Comparison of ENCODE assay signal across 19 cellular contexts in genomic region chr12:78866518-78866917, GRCh38. TPM values are rescaled to one million over a fixed set of nuclear protein-coding genes. Genes with fewer than 3 reads are reported as not detected.
DNase-seq lines count a peak whose midpoint lies in the region; ATAC-seq and TF ChIP-seq lines count a peak whose summit lies in the region.
"Had no signal": no experiment of that assay in that cellular context is flagged by ENCODE, and none has a peak within 500 bp of the region (broad histone marks: within the 10 kb centered on the region; RNA-seq: fewer than 3 reads in every experiment).

No MANE protein-coding gene starts in this region.

- TF ChIP-seq CTCF in BE2C (IDR thresholded peaks at IDR 0.05; ENCODE audit: low read depth, low read length) (no peak), GM23338 (conservative IDR thresholded peaks at IDR 0.05; ENCODE audit: low read depth in 2 of 2) (no peak), OCI-LY7 (conservative IDR thresholded peaks at IDR 0.05; ENCODE audit: low read length) (no peak)

- H3K27me3 ChIP-seq in BE2C: no peaks in the 10 kb centered on the region
- H3K27me3 ChIP-seq in GM23338 (ENCODE audit: insufficient read depth): no peaks in the 10 kb centered on the region
- no peaks in the 10 kb centered on the region for H3K27me3 ChIP-seq in CD4-positive, alpha-beta memory T cell (ENCODE audit: insufficient read depth, low read length)
- H3K27me3 ChIP-seq: pancreas, vagina had no signal

- CTCF ChIA-PET in OCI-LY7 (lab: Charles Lee; ENCODE audit: unreplicated experiment): no interaction called here
- CTCF ChIA-PET in CD4-positive, alpha-beta memory T cell (lab: Charles Lee; ENCODE audit: partially characterized antibody): no interaction called here

- peaks cover 2% of the 10 kb centered on the region for H3K27me3 Mint-ChIP-seq in GM23338 (ENCODE audit: insufficient read depth, low read depth, poor library complexity)
- peaks cover 0 to 9% of the 10 kb centered on the region in 2 donors for H3K27me3 Mint-ChIP-seq in CD4-positive, alpha-beta memory T cell

- intact Hi-C loops in OCI-LY7 (cut with micrococcal nuclease; ENCODE audit: unreplicated experiment): no loop called here
- intact Hi-C loops in CD4-positive, alpha-beta memory T cell (cut with micrococcal nuclease): no loop called here

- H3K9me2 ChIP-seq in GM23338 (ENCODE audit: insufficient read depth) (no peaks in the 10 kb centered on the region), OCI-LY7 (ENCODE audit: insufficient read depth, low read length) (no peaks in the 10 kb centered on the region)

- H3K9me3 ChIP-seq in BE2C (no peaks in the 10 kb centered on the region), OCI-LY7 (ENCODE audit: low read length) (no peaks in the 10 kb centered on the region), mesodermal cell (ENCODE audit: control insufficient read depth, low read length) (no peaks in the 10 kb centered on the region)
- H3K9me3 ChIP-seq in CD4-positive, alpha-beta memory T cell (ENCODE audit: control insufficient read depth in 1 of 2, low read length in 2 of 2): no peaks in the 10 kb centered on the region
- H3K9me3 ChIP-seq: pancreas, vagina had no signal

- peaks cover 3% of the 10 kb centered on the region for H3K4me1 ChIP-seq in BE2C
- peaks cover 58% of the 10 kb centered on the region for H3K4me1 ChIP-seq in GM23338 (ENCODE audit: insufficient read depth)
- H3K4me1 ChIP-seq in OCI-LY7 (ENCODE audit: insufficient read depth, low read length, poor library complexity, severe bottlenecking): no peaks in the 10 kb centered on the region
- H3K4me1 ChIP-seq in mesodermal cell (ENCODE audit: control insufficient read depth, insufficient read depth, low read length, poor library complexity, severe bottlenecking): peaks cover under 1% of the 10 kb centered on the region
- no peaks in the 10 kb centered on the region for H3K4me1 ChIP-seq in CD4-positive, alpha-beta memory T cell (ENCODE audit: insufficient read depth, low read length)

- peak overlapping the region; percentile 99 for H3K4me3 Mint-ChIP-seq in GM23338
- no peak overlapping the region for H3K4me3 Mint-ChIP-seq in CD4-positive, alpha-beta memory T cell
- H3K4me3 Mint-ChIP-seq: activated naive CD8-positive, alpha-beta T cell treated with anti-CD3 and anti-CD28 coated beads, Interleukin-2, amount 50 U/mL, for 24 hours; activated T-helper 17 cell treated with anti-CD3 and anti-CD28 coated beads, Interleukin-2, amount 50 U/mL, for 72 hours had no signal

- peaks cover 52% of the 10 kb centered on the region for H3K4me1 Mint-ChIP-seq in GM23338
- no peaks in the 10 kb centered on the region for H3K4me1 Mint-ChIP-seq in CD4-positive, alpha-beta memory T cell
- H3K4me1 Mint-ChIP-seq: activated T-helper 17 cell treated with anti-CD3 and anti-CD28 coated beads, Interleukin-2, amount 50 U/mL, for 72 hours had no signal

- DNase-seq in BE2C: no peak
- no peak for DNase-seq in GM23338 (ENCODE audit: low spot score)
- DNase-seq in OCI-LY7 (ENCODE audit: low spot score): no peak
- no peak for DNase-seq in CD4-positive, alpha-beta memory T cell
- no peak for DNase-seq in H4 (ENCODE audit: low spot score)
- no peak for DNase-seq in activated CD4-positive, alpha-beta T cell treated with anti-CD3 and anti-CD28 coated beads for 48 hours
- DNase-seq: activated CD4-positive, CD25-positive, alpha-beta regulatory T cell treated with anti-CD3 and anti-CD28 coated beads, Interleukin-2, amount 50 U/mL, for 72 hours; activated naive CD8-positive, alpha-beta T cell treated with anti-CD3 and anti-CD28 coated beads, Interleukin-2, amount 50 U/mL, for 24 hours; AML-193; erythroblast; GDM1; Kasumi-1; left ventricle myocardium superior; pancreas; stimulated activated CD4-positive, alpha-beta T cell treated with anti-CD3 and anti-CD28 coated beads, Interleukin-2, amount 100 ng/mL, for 48 hours had no signal

- H3K36me3 Mint-ChIP-seq in GM23338 (ENCODE audit: low read depth): no peaks in the 10 kb centered on the region; the same call in 2 of the 3 replicates
- H3K36me3 Mint-ChIP-seq in CD4-positive, alpha-beta memory T cell: no peaks in the 10 kb centered on the region

- BruUV-seq in OCI-LY7 (replicated peaks; lab: Mats Ljungman, UMichigan): no TSS peak

- H2AFZ ChIP-seq in GM23338 (no peak overlapping the region), OCI-LY7 (ENCODE audit: low read length) (peak overlapping the region; percentile 14; the same call in 1 of the 2 replicates)

- no peaks in the 10 kb centered on the region for H3F3A ChIP-seq in GM23338 (replicated peaks; ENCODE audit: low read depth)

- no peaks in the 10 kb centered on the region for H3K9me3 Mint-ChIP-seq in GM23338
- H3K9me3 Mint-ChIP-seq in CD4-positive, alpha-beta memory T cell: peaks cover 0 to 15% (median 11%) of the 10 kb centered on the region in 8 donors
- H3K9me3 Mint-ChIP-seq: activated naive CD8-positive, alpha-beta T cell treated with anti-CD3 and anti-CD28 coated beads, Interleukin-2, amount 50 U/mL, for 24 hours had no signal

- no peak overlapping the region for H3K27ac Mint-ChIP-seq in GM23338
- no peak overlapping the region for H3K27ac Mint-ChIP-seq in CD4-positive, alpha-beta memory T cell
- H3K27ac Mint-ChIP-seq: activated naive CD8-positive, alpha-beta T cell treated with anti-CD3 and anti-CD28 coated beads, Interleukin-2, amount 50 U/mL, for 24 hours; activated T-helper 17 cell treated with anti-CD3 and anti-CD28 coated beads, Interleukin-2, amount 50 U/mL, for 72 hours had no signal

- H3K27ac ChIP-seq in GM23338 (ENCODE audit: low read depth): no peak overlapping the region
- H3K27ac ChIP-seq in OCI-LY7 (ENCODE audit: low read depth, low read length, poor library complexity, severe bottlenecking): no peak overlapping the region
- no peak overlapping the region for H3K27ac ChIP-seq in mesodermal cell (ENCODE audit: low read depth, low read length, severe bottlenecking)
- H3K27ac ChIP-seq in CD4-positive, alpha-beta memory T cell (ENCODE audit: low read depth, low read length): no peak overlapping the region
- H3K27ac ChIP-seq: pancreas, vagina had no signal

- peaks cover 13% of the 10 kb centered on the region for H3K36me3 ChIP-seq in BE2C
- H3K36me3 ChIP-seq in GM23338 (ENCODE audit: insufficient read depth): no peaks in the 10 kb centered on the region
- no peaks in the 10 kb centered on the region for H3K36me3 ChIP-seq in OCI-LY7 (ENCODE audit: insufficient read depth, low read length)
- H3K36me3 ChIP-seq in mesodermal cell (ENCODE audit: control insufficient read depth, insufficient read depth, low read length): no peaks in the 10 kb centered on the region
- no peaks in the 10 kb centered on the region for H3K36me3 ChIP-seq in CD4-positive, alpha-beta memory T cell (ENCODE audit: insufficient read depth, low read length)
- H3K36me3 ChIP-seq: pancreas, vagina had no signal

- WGBS in mesodermal cell (ENCODE audit: insufficient coverage in 2 of 2), 2 experiments: no CpG with 5 or more reads among the region's 4 CpGs

- peaks cover 67% of the 10 kb centered on the region for H3K79me2 ChIP-seq in GM23338 (replicated peaks; ENCODE audit: insufficient read depth)
- H3K79me2 ChIP-seq in OCI-LY7 (ENCODE audit: insufficient read depth, low read depth, low read length): no peaks in the 10 kb centered on the region

- H4K20me1 ChIP-seq in GM23338 (replicated peaks; ENCODE audit: insufficient read depth): peaks cover 16% of the 10 kb centered on the region
- H4K20me1 ChIP-seq in OCI-LY7 (ENCODE audit: insufficient read depth, low read length): no peaks in the 10 kb centered on the region

- no peak for ATAC-seq in GM23338
- ATAC-seq: activated naive CD8-positive, alpha-beta T cell treated with anti-CD3 and anti-CD28 coated beads, Interleukin-2, amount 50 U/mL, for 24 hours; activated T-helper 17 cell treated with anti-CD3 and anti-CD28 coated beads, Interleukin-2, amount 50 U/mL, for 72 hours; left ventricle myocardium superior; pancreas had no signal

- peak overlapping the region; percentile 64 for H3K4me2 ChIP-seq in GM23338
- H3K4me2 ChIP-seq in OCI-LY7 (ENCODE audit: low read length): no peak overlapping the region

- POLR2A ChIA-PET in OCI-LY7 (lab: Charles Lee): interaction anchor here (0.6 to 0.7 kb wide), 3 partner anchors 9 to 576 kb away, joined by 3 to 5 read pairs (median 4); no protein-coding TSS in a partner anchor
- POLR2A ChIA-PET in CD4-positive, alpha-beta memory T cell (lab: Charles Lee; ENCODE audit: partially characterized antibody): no interaction called here

- H3K4me3 ChIP-seq in BE2C (ENCODE audit: low read depth, low read length) (peak overlapping the region; percentile 90), GM23338 (peak overlapping the region; percentile 78), OCI-LY7 (ENCODE audit: low read depth, low read length, poor library complexity, severe bottlenecking) (no peak overlapping the region), mesodermal cell (ENCODE audit: extremely low read depth, insufficient read depth, low read length, poor library complexity, severe bottlenecking) (peak overlapping the region; percentile 66)
- no peak overlapping the region for H3K4me3 ChIP-seq in CD4-positive, alpha-beta memory T cell (ENCODE audit: low read length in 2 of 2)
- H3K4me3 ChIP-seq: pancreas, vagina had no signal

TF ChIP-seq in GM23338, 12 proteins besides CTCF, POLR2A, EP300 and RAD21 (continues in another document):
- TF ChIP-seq, protein P1, sequence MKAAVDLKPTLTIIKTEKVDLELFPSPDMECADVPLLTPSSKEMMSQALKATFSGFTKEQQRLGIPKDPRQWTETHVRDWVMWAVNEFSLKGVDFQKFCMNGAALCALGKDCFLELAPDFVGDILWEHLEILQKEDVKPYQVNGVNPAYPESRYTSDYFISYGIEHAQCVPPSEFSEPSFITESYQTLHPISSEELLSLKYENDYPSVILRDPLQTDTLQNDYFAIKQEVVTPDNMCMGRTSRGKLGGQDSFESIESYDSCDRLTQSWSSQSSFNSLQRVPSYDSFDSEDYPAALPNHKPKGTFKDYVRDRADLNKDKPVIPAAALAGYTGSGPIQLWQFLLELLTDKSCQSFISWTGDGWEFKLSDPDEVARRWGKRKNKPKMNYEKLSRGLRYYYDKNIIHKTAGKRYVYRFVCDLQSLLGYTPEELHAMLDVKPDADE (IDR thresholded peaks at IDR 0.05): no peak
- TF ChIP-seq JUNB (IDR thresholded peaks at IDR 0.05; ENCODE audit: unreplicated experiment): no peak
- TF ChIP-seq STAT1 (IDR thresholded peaks at IDR 0.05; ENCODE audit: unreplicated experiment): no peak
- no peak for TF ChIP-seq ZNF331 (CRISPR knock-in tag; IDR thresholded peaks at IDR 0.05; ENCODE audit: low read depth)

RNA-seq across cellular contexts. Expression of gene SYT1, which starts 1.9 kb away (rescaled TPM):
- polyA plus RNA-seq in BE2C (2012; ENCODE audit: insufficient read depth, insufficient read length, low read depth): 109 TPM
- 37.9 and 48.7 TPM in 2 replicates for total RNA-seq in GM23338 (2014; rRNA removed; shearing (Covaris generic))
- 47.6 and 51.7 TPM in 2 replicates for polyA plus RNA-seq in GM23338 (2016; fragmentation: Nextera tagmentation; extraction: Ambion mirVana)
- not detected in 2 replicates for total RNA-seq in OCI-LY7 (2014; rRNA removed; shearing (Covaris generic))
- not detected in 2 replicates for total RNA-seq in OCI-LY7 (2022)
- polyA plus RNA-seq in mesodermal cell (2013, experiment 1 of 2): 22.7 TPM
- polyA plus RNA-seq in mesodermal cell (2013, experiment 2 of 2): 19.4 TPM
- total RNA-seq in CD4-positive, alpha-beta memory T cell: not detected
- not detected for polyA plus RNA-seq in CD4-positive, alpha-beta memory T cell
- total RNA-seq in H4 (2014; rRNA removed; shearing (Covaris generic)): 5.5 and 5.9 TPM in 2 replicates
- total RNA-seq: activated T-helper 17 cell treated with anti-CD3 and anti-CD28 coated beads, Interleukin-2, amount 50 U/mL, for 72 hours; SK-MEL-5 had no signal

Comparison
In these comparisons a context has a peak if more than half of its experiments do, and no peak if none do; other contexts are left out.
1. H3K4me3 ChIP-seq: peak in BE2C (single experiment), GM23338 (single experiment) and mesodermal cell (single experiment); none in OCI-LY7 (single experiment) and CD4-positive, alpha-beta memory T cell (0 of 2).